17 cellular contexts compared by ENCODE assay signal in genomic region chr1:245541389-245541788, GRCh38.
DNase-seq lines count a peak whose midpoint lies in the region; ATAC-seq and TF ChIP-seq lines count a peak whose summit lies in the region.
"Had no signal": no experiment of that assay in that cellular context is flagged by ENCODE, and none has a peak within 500 bp of the region (broad histone marks: within the 10 kb centered on the region; RNA-seq: fewer than 3 reads in every experiment).

No MANE protein-coding gene starts in this region.

- H2AFZ ChIP-seq in GM23248 = peak overlapping the region; percentile 40; the same call in 1 of the 2 replicates

- H3K79me2 ChIP-seq in GM23248 (ENCODE audit: insufficient read depth) = no peaks in the 10 kb centered on the region

- no peaks in the 10 kb centered on the region for H3K27me3 ChIP-seq in AG04450 (ENCODE audit: control insufficient read depth, insufficient read depth, low read length)
- no peaks in the 10 kb centered on the region for H3K27me3 ChIP-seq in GM23248 (replicated peaks; ENCODE audit: insufficient read depth)

- peak overlapping the region; percentile 47 for H3K9ac ChIP-seq in GM23248
- H3K9ac ChIP-seq: KMS-11 had no signal

- no peaks in the 10 kb centered on the region for H4K20me1 ChIP-seq in GM23248 (ENCODE audit: insufficient read depth)

- no peak for ATAC-seq in HG03095 (IDR thresholded peaks at IDR 0.05; ENCODE audit: unreplicated experiment)
- ATAC-seq in HG03159 (IDR thresholded peaks at IDR 0.05; ENCODE audit: unreplicated experiment) = no peak
- no peak for ATAC-seq in HG03108 (IDR thresholded peaks at IDR 0.05; ENCODE audit: unreplicated experiment)

- TF ChIP-seq CTCF in AG04450 (IDR thresholded peaks at IDR 0.05; ENCODE audit: low read depth, low read length) = no peak
- no peak for TF ChIP-seq CTCF in fibroblast of the aortic adventitia (IDR thresholded peaks at IDR 0.05; ENCODE audit: insufficient read depth, low read length)

- H3K36me3 ChIP-seq in GM23248 (ENCODE audit: low read depth) = no peaks in the 10 kb centered on the region

- no peaks in the 10 kb centered on the region; the same call in 1 of the 2 replicates for H3K9me3 ChIP-seq in AG04450 (ENCODE audit: control insufficient read depth, insufficient read depth, low read length)
- H3K9me3 ChIP-seq in GM23248 (ENCODE audit: low read depth) = no peaks in the 10 kb centered on the region

- in situ Hi-C loops in GM23248 (cut with MboI) = no loop called here

- H3K4me1 ChIP-seq in GM23248 (ENCODE audit: insufficient read depth) = peaks cover 18% of the 10 kb centered on the region

- no peak overlapping the region for H3K4me2 ChIP-seq in GM23248 (ENCODE audit: unreplicated experiment)
- H3K4me2 ChIP-seq: KMS-11 had no signal

- POLR2A ChIA-PET in AG04450 (lab: Yijun Ruan, JAX) = no interaction called here

- DNase-seq in AG04450 (ENCODE audit: low read depth, low spot score) = peak; percentile 7
- DNase-seq in GM23248 = peak; percentile 74
- peak; percentile 52 for DNase-seq in amniotic epithelial cell (ENCODE audit: low read depth)
- DNase-seq in fibroblast of the aortic adventitia (ENCODE audit: low read depth) = peak; percentile 9
- no peak for DNase-seq in GM19240 (ENCODE audit: insufficient read length, low spot score)
- DNase-seq: 8988T; AML-193; CD4-positive, alpha-beta T cell; DMS153; DMS79 treated with DMSO at 0.1 percent for 48 hours; GF-D8; HCEC 1CT had no signal

- CTCF ChIA-PET in AG04450 (lab: Charles Lee) = no interaction called here

- H3K9me2 ChIP-seq in GM23248 (ENCODE audit: insufficient read depth) = no peaks in the 10 kb centered on the region

- 62 to 72% methylated on average over 15 of the region's 15 CpGs for WGBS in GM23248 (ENCODE audit: low coverage in 1 of 2, low lambda C conversion rate in 2 of 2, missing lambda C conversion rate in 2 of 2), 2 experiments

- H3K4me3 ChIP-seq in AG04450 (ENCODE audit: low read depth, low read length) = no peak overlapping the region
- H3K4me3 ChIP-seq in GM23248 = no peak overlapping the region
- H3K4me3 ChIP-seq in fibroblast of the aortic adventitia (ENCODE audit: low read depth, low read length) = no peak overlapping the region

- H3K27ac ChIP-seq in AG04450 (ENCODE audit: low read depth, low read length) (peak overlapping the region; percentile 54), GM23248 (peak overlapping the region; percentile 52)
- H3K27ac ChIP-seq: C4-2B, KMS-11 had no signal

- peaks cover 10% of the 10 kb centered on the region; the same call in 1 of the 2 replicates for H3F3A ChIP-seq in GM23248 (ENCODE audit: insufficient read depth)
